In genomic region chr10:99235469-99235871, GRCh38 we compare ENCODE assay signal across 2 cellular contexts.
TF ChIP-seq lines count a peak whose summit lies in the region.

Gene HPSE2 (minus strand): TSS chr10:99235852.

TF ChIP-seq in A549, 52 proteins besides CTCF, POLR2A, EP300 and RAD21:
- peak; percentile 15; the same call in 1 of the 2 replicates for TF ChIP-seq CBX8 (IDR thresholded peaks at IDR 0.05)
- no peak for TF ChIP-seq TFCP2L1 (CRISPR knock-in tag; IDR thresholded peaks at IDR 0.05)

TF ChIP-seq in H1, 55 proteins besides CTCF, POLR2A, EP300 and RAD21:
- TF ChIP-seq JUN (IDR thresholded peaks at IDR 0.05; ENCODE audit: low read depth, low read length), result no peak
TF ChIP-seq in H1: peak in this region for 0.
